ENCODE assay signal across 8 cellular contexts in the genomic region with DNA sequence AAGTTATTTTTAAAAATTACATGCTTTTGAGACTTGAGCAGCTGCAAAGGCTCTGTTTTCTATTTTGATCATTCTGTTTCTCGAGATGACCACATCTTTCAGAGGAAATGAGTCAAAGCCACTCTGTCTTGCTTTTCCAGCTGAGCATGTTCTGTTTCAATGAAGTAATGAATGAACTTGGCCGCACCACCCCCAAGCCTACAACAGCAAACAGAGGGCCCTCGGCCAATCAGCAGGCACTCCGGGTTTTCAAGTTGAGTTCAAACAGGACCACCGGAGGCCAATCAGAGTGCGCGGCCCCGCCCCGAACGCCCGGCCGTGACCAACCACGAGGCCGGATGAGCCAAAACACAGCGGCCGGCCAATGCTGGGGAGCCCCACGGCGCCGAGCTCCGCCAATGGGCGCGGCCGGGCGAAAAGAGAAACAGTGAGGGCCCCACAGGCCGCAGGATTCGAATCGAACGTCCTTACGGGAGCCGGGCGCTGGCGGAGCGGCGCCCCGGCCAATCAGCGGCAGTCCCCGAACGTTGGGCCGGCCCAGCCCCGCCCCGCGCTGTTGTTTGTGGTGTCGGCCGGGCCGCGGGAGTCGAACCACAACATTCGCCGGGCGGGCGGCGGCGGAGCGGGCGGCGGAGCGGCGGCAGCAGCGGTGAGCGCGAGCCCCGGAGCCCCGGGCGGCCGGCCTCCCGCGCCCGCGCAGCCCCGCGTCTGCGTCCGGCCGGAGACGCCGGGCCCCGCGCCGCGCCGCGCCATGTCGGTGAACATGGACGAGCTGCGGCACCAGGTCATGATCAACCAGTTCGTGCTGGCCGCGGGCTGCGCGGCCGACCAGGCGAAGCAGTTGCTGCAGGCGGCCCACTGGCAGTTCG. TPM values are rescaled to one million over a fixed set of nuclear protein-coding genes. Genes with fewer than 3 reads are reported as not detected.
A peak's percentile ranks its signal among the peaks of the same experiment; 100 is the strongest.
DNase-seq lines count a peak whose midpoint lies in the region; ATAC-seq lines count a peak whose summit lies in the region.

Gene UBALD2 (plus strand): TSS at position 594 of the 869 bp plus-strand sequence. CDS start 158 bp downstream, at position 752.

- ATAC-seq in GM19372 (IDR thresholded peaks at IDR 0.05; ENCODE audit: low read depth, unreplicated experiment) (peak; percentile 85), HG03558 (IDR thresholded peaks at IDR 0.05; ENCODE audit: extremely low read depth, unreplicated experiment) (peak; percentile 54), left lobe of liver (peak; percentile 90)

- DNase-seq in C1 segment of cervical spinal cord (lab: John Stamatoyannopoulos, UW) (peak; percentile 93 to 100 (median 98)), NCI-H748 treated with DMSO at 0.1 percent for 48 hours (lab: John Stamatoyannopoulos, UW) (peak; percentile 91), dedifferentiated amniotic fluid mesenchymal stem cell (ENCODE audit: extremely low spot score) (peak; percentile 100), left lobe of liver (ENCODE audit: low spot score) (peak; percentile 100)
- peak; percentile 95 to 98 for DNase-seq in activated CD4-positive, alpha-beta T cell treated with anti-CD3 and anti-CD28 coated beads, Interleukin-2, amount 50 U/mL, for 24 hours (ENCODE audit: low read depth in 1 of 2, low spot score in 1 of 2)
- DNase-seq in stimulated activated CD4-positive, alpha-beta T cell treated with anti-CD3 and anti-CD28 coated beads, Interleukin-2, amount 100 ng/mL, for 4 hours (ENCODE audit: low read depth) = peak; percentile 98

RNA-seq across cellular contexts. Expression of gene UBALD2, which starts in this region (rescaled TPM):
- total RNA-seq in left lobe of liver = 23.8 TPM

Comparison
In these comparisons a context has a peak if more than half of its experiments do, and no peak if none do; other contexts are left out.
1. Peak in every context shown above with its lines: DNase-seq and ATAC-seq.